ENCODE assay signal across 8 cellular contexts in genomic region chr18:23452728-23453656, GRCh38. TPM values are rescaled to one million over a fixed set of nuclear protein-coding genes. Genes with fewer than 3 reads are reported as not detected.
DNase-seq lines count a peak whose midpoint lies in the region; TF ChIP-seq lines count a peak whose summit lies in the region.

Gene RIOK3 (plus strand): TSS chr18:23453287. CDS start chr18:23453440, 153 bp downstream.

- CTCF ChIA-PET in HEK293T (lab: Yijun Ruan, JAX) = interaction anchor here (1.2 kb wide), 1 partner anchor 10 kb away, joined by 3 read pairs; no protein-coding TSS in a partner anchor

- TF ChIP-seq CTCF in subcutaneous adipose tissue (IDR thresholded peaks at IDR 0.05; ENCODE audit: low read depth) = no peak

- no peak within 1 kb of the TSS for H2BK5ac ChIP-seq in neuronal stem cell (ENCODE audit: low read length)

- H3K79me1 ChIP-seq in neuronal stem cell (ENCODE audit: low read depth, low read length) = peaks cover 4% of the 10 kb centered on the region

- peak within 1 kb of the TSS; percentile 61 for H3K18ac ChIP-seq in neuronal stem cell (ENCODE audit: low read length)

- POLR2A ChIA-PET in HEK293T (lab: Yijun Ruan, JAX) = interaction anchor here (0.7 to 2.2 kb wide), 19 partner anchors 9 to 419 kb away, joined by 3 to 17 read pairs (median 4); a partner anchor contains a TSS

- H3K36me3 ChIP-seq in neuronal stem cell (replicated peaks in 1 of 2; ENCODE audit: control insufficient read depth in 2 of 2, insufficient read depth in 2 of 2, low read length in 2 of 2) = peaks cover 0 to 15% of the 10 kb centered on the region in 2 donors

- 100% methylated on average over 2 of the region's 59 CpGs; no CpG with 5 or more reads in 1 of the 2 donors for WGBS in neuronal stem cell (ENCODE audit: extremely low coverage in 2 of 2, insufficient read length in 2 of 2, insufficient replicate concordance in 1 of 2), 2 donors

- H3K4me2 ChIP-seq in neuronal stem cell (ENCODE audit: insufficient read depth, low read length, poor library complexity, severe bottlenecking) = peak within 1 kb of the TSS; percentile 75

- H3K4ac ChIP-seq in neuronal stem cell (ENCODE audit: low read length) = no peak within 1 kb of the TSS

- peaks cover 0 to 5% of the 10 kb centered on the region in 2 donors for H3K4me1 ChIP-seq in neuronal stem cell (ENCODE audit: control insufficient read depth in 2 of 2, insufficient read depth in 1 of 2, low read depth in 1 of 2, low read length in 2 of 2)

- H2BK12ac ChIP-seq in neuronal stem cell (ENCODE audit: low read length) = no peak within 1 kb of the TSS

- peak within 1 kb of the TSS; percentile 21 for H3K27ac ChIP-seq in neuronal stem cell (replicated peaks; ENCODE audit: low read length)

- H2AK5ac ChIP-seq in neuronal stem cell (ENCODE audit: low read depth, low read length) = no peak within 1 kb of the TSS

- H3K27me3 ChIP-seq in neuronal stem cell (ENCODE audit: control insufficient read depth in 3 of 3, insufficient read depth in 3 of 3, low read depth in 1 of 3, low read length in 3 of 3) = no peaks in the 10 kb centered on the region

- peak; percentile 98 for DNase-seq in GF-D8 (lab: John Stamatoyannopoulos, UW)
- DNase-seq in HEK293T (ENCODE audit: extremely low spot score) = peak; percentile 99
- DNase-seq in MV-4-11 (lab: John Stamatoyannopoulos, UW) = peak; percentile 98
- DNase-seq in SK-MEL-5 (ENCODE audit: low read depth, low spot score) = peak; percentile 96
- peak; percentile 92 for DNase-seq in activated naive CD4-positive, alpha-beta T cell treated with Interleukin-2 at 50 U/mL for 16 hours
- DNase-seq in foreskin melanocyte = peak; percentile 95
- DNase-seq in neuronal stem cell (ENCODE audit: low spot score) = peak; percentile 92

- H3K23ac ChIP-seq in neuronal stem cell (ENCODE audit: low read depth, low read length, poor library complexity) = peak within 1 kb of the TSS; percentile 92

- in situ Hi-C loops in SK-MEL-5 (cut with HindIII; ENCODE audit: low pct_unique_long_range_greater_than_20kb, low sequenced_read_pairs) = no loop called here

- H3K14ac ChIP-seq in neuronal stem cell (ENCODE audit: low read length) = no peak within 1 kb of the TSS

- H3K9ac ChIP-seq in neuronal stem cell (ENCODE audit: low read depth, low read length, poor library complexity) = peak within 1 kb of the TSS; percentile 91

- H4K8ac ChIP-seq in neuronal stem cell (ENCODE audit: low read depth, low read length) = no peak within 1 kb of the TSS

- H3K9me3 ChIP-seq in neuronal stem cell (replicated peaks in 1 of 2; ENCODE audit: control insufficient read depth in 2 of 2, insufficient read depth in 1 of 2, low read depth in 1 of 2, low read length in 2 of 2) = no peaks in the 10 kb centered on the region

- H3K4me3 ChIP-seq in neuronal stem cell (ENCODE audit: low read length in 2 of 2) = peak within 1 kb of the TSS; percentile 94 to 97

- peak within 1 kb of the TSS; percentile 91 for H2AFZ ChIP-seq in neuronal stem cell (ENCODE audit: low read length)

- H2BK15ac ChIP-seq in neuronal stem cell (ENCODE audit: low read length) = no peak within 1 kb of the TSS

- H4K91ac ChIP-seq in neuronal stem cell (ENCODE audit: low read depth, low read length, poor library complexity) = no peak within 1 kb of the TSS

- no peak within 1 kb of the TSS for H2BK120ac ChIP-seq in neuronal stem cell (ENCODE audit: low read depth, low read length)

TF ChIP-seq in HEK293T, 16 proteins besides CTCF, POLR2A, EP300 and RAD21:
- no peak for TF ChIP-seq BHLHE40 (IDR thresholded peaks at IDR 0.05; ENCODE audit: borderline replicate concordance)
- TF ChIP-seq PKNOX1 (IDR thresholded peaks at IDR 0.05) = peak; percentile 41
- TF ChIP-seq ELF4 (IDR thresholded peaks at IDR 0.05) = peak; percentile 50
TF ChIP-seq in HEK293T: peak in this region for 2.

RNA-seq across cellular contexts. Expression of gene RIOK3, which starts in this region (rescaled TPM):
- 52.4 and 58.5 TPM in 2 replicates for total RNA-seq in SK-MEL-5 (2014; rRNA removed; shearing (Covaris generic))
- polyA plus RNA-seq in SK-MEL-5 (2015; cell fraction: cytosol; rRNA removed) = 33.1 and 34.2 TPM in 2 replicates
- polyA plus RNA-seq in SK-MEL-5 (2015; cell fraction: nucleus; rRNA removed) = 46.0 and 52.2 TPM in 2 replicates
- polyA plus RNA-seq in neuronal stem cell (2013, experiment 1 of 2) = 18.9 TPM
- 20.2 TPM for polyA plus RNA-seq in neuronal stem cell (2013, experiment 2 of 2)
- total RNA-seq in subcutaneous adipose tissue = 100 to 1,000 TPM in 1 of 4 donors, 10 to 100 TPM in 3; 78.7 to 111 (median 90.3) TPM

Comparison
In these comparisons a context has a peak if more than half of its experiments do, and no peak if none do; other contexts are left out.
1. Peak in every context shown above with its lines: DNase-seq, H3K4me3 ChIP-seq and H3K27ac ChIP-seq.